Comparison of ENCODE assay signal across 8 cellular contexts in the genomic region with DNA sequence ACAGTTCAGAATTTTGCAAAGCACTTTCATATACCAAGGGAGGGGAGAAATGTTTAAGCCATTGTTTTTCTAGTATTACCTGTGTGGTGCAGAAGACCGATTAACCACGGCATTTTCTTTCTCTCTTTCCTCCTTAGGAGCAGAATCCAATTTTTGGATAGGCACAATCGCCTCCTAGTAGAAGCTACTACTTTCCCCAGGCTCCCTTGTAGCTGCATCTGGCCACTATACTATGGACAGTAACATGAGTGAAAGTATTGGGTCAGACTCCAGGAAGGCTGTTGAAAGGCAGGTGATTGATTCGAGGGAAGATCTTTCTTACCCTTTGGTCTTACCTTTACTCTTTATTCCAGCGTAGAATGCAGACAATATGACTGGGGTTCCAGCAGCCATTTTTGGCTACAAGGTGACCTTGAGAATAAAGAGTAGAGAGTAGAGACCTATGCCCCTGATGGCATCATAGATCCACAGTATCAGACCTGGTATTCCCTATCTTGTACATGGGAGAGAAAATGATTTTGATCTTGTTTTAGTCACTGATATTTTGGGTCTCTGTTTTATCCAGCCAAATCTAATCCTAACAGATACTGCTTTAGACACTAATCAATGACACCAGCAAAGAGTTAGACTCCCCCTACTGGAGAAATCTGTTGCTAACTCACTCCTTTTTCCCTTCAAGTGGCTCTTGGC.
A peak's percentile ranks its signal among the peaks of the same experiment; 100 is the strongest.
DNase-seq lines count a peak whose midpoint lies in the region; ATAC-seq and TF ChIP-seq lines count a peak whose summit lies in the region.

No MANE protein-coding gene starts in this region.

- DNase-seq in heart left ventricle: no peak
- DNase-seq in left ventricle myocardium superior: no peak
- peak; percentile 93 for DNase-seq in NCI-H82 (lab: John Stamatoyannopoulos, UW)
- DNase-seq in cardiac fibroblast (ENCODE audit: low read depth in 2 of 2): peak; percentile 59 to 64
- peak in 1 of 2 donors; percentile 54 for DNase-seq in memory B cell (ENCODE audit: low spot score in 2 of 2)
- DNase-seq in activated CD8-positive, alpha-beta memory T cell treated with anti-CD3 and anti-CD28 coated beads, Interleukin-2, amount 50 U/mL, for 4 hours: no peak

- H3K9me3 Mint-ChIP-seq in memory B cell: no peaks in the 10 kb centered on the region

- H3K36me3 Mint-ChIP-seq in memory B cell: no peaks in the 10 kb centered on the region

- intact Hi-C loops in heart left ventricle (cut with DNase I): no loop called here
- intact Hi-C loops in left ventricle myocardium superior (cut with micrococcal nuclease): no loop called here

- no peak for TF ChIP-seq POLR2A in heart left ventricle (IDR thresholded peaks at IDR 0.05)

- no peak overlapping the region for H3K4me3 Mint-ChIP-seq in memory B cell

- no peaks in the 10 kb centered on the region for H3K9me3 ChIP-seq in heart left ventricle

- H3K27me3 ChIP-seq in heart left ventricle: no peaks in the 10 kb centered on the region

- peaks cover 2% of the 10 kb centered on the region for H3K27me3 Mint-ChIP-seq in memory B cell

- ATAC-seq in heart left ventricle: peak in 1 of 4 donors; percentile 38
- ATAC-seq in left ventricle myocardium superior: no peak
- peak; percentile 59 for ATAC-seq in HG02973 (IDR thresholded peaks at IDR 0.05; ENCODE audit: unreplicated experiment)
- peak; percentile 62 for ATAC-seq in memory B cell (ENCODE audit: low read depth)
- no peak for ATAC-seq in GM21381 (IDR thresholded peaks at IDR 0.05; ENCODE audit: unreplicated experiment)

- peak in 9 of 12 donors; percentile 13 to 69 (median 42) for TF ChIP-seq CTCF in heart left ventricle (IDR thresholded peaks at IDR 0.05)
- peak; percentile 87 for TF ChIP-seq CTCF in cardiac fibroblast (IDR thresholded peaks at IDR 0.05; ENCODE audit: low read depth, low read length)

- no peaks in the 10 kb centered on the region for H3K4me1 ChIP-seq in heart left ventricle

- H3K36me3 ChIP-seq in heart left ventricle: no peaks in the 10 kb centered on the region

- 79 to 84% (median 81%) methylated on average over 5 of the region's 5 CpGs for WGBS in heart left ventricle, 4 donors

- no peaks in the 10 kb centered on the region for H3K4me1 Mint-ChIP-seq in memory B cell

- H3K4me3 ChIP-seq in heart left ventricle: no peak overlapping the region
- H3K4me3 ChIP-seq in cardiac fibroblast (replicated peaks in 1 of 2; ENCODE audit: low read depth in 2 of 2, low read length in 2 of 2): no peak overlapping the region

- no peak overlapping the region for H3K27ac Mint-ChIP-seq in memory B cell

- no peak overlapping the region for H3K27ac ChIP-seq in heart left ventricle

Comparison
In these comparisons a context has a peak if more than half of its experiments do, and no peak if none do; other contexts are left out.
1. ATAC-seq: peak in HG02973 (single experiment) and memory B cell (single experiment); none in left ventricle myocardium superior (single experiment) and GM21381 (single experiment).
2. DNase-seq: peak in NCI-H82 (single experiment) and cardiac fibroblast (2 of 2); none in heart left ventricle (0 of 5), left ventricle myocardium superior (single experiment) and activated CD8-positive, alpha-beta memory T cell treated with anti-CD3 and anti-CD28 coated beads, Interleukin-2, amount 50 U/mL, for 4 hours (single experiment).